Comparison of ENCODE assay signal across 9 cellular contexts in genomic region chr7:103065666-103066065, GRCh38. TPM values are rescaled to one million over a fixed set of nuclear protein-coding genes. Genes with fewer than 3 reads are reported as not detected.
DNase-seq lines count a peak whose midpoint lies in the region; ATAC-seq, FAIRE-seq and TF ChIP-seq lines count a peak whose summit lies in the region.
"Had no signal": no experiment of that assay in that cellular context is flagged by ENCODE, and none has a peak within 500 bp of the region (broad histone marks: within the 10 kb centered on the region; RNA-seq: fewer than 3 reads in every experiment).

No MANE protein-coding gene starts in this region.

- POLR2A ChIA-PET in GM12878 (lab: Charles Lee): no interaction called here

- ATAC-seq in GM12878: peak; percentile 96
- ATAC-seq in omental fat pad (ENCODE audit: low FRiP score): no peak

- in situ Hi-C loops in GM12878 (cut with MboI): no loop called here

- no peaks in the 10 kb centered on the region for H4K20me1 ChIP-seq in GM12878 (ENCODE audit: control insufficient read depth, insufficient read depth)
- H4K20me1 ChIP-seq: BLaER1 treated with 17β-estradiol and CSF1 and Interleukin-3, amounts not matched to agents 10 nM and 100 nM had no signal

- TF ChIP-seq CTCF in GM12878 (IDR thresholded peaks at IDR 0.05 in 2 of 3, conservative IDR thresholded peaks at IDR 0.05 in 1 of 3; ENCODE audit: control insufficient read depth in 2 of 3, extremely low read depth in 1 of 3, insufficient read depth in 1 of 3, low read depth in 3 of 3, low read length in 3 of 3) (peak; percentile 58 to 72 (median 60)), omental fat pad (IDR thresholded peaks at IDR 0.05) (no peak)

- H3K36me3 ChIP-seq in GM12878 (ENCODE audit: control insufficient read depth in 2 of 2, insufficient read depth in 2 of 2, low read length in 1 of 2): no peaks in the 10 kb centered on the region
- H3K36me3 ChIP-seq: BLaER1 treated with 17β-estradiol and CSF1 and Interleukin-3, amounts not matched to agents 10 nM and 100 nM had no signal

- SMC1A ChIA-PET in GM12878 (lab: Charles Lee; ENCODE audit: uncharacterized antibody, unreplicated experiment): interaction anchor here (1.6 kb wide), 2 partner anchors 13 to 308 kb away, joined by 5 to 7 read pairs; no protein-coding TSS in a partner anchor

- RAD21 ChIA-PET in GM12878 (lab: Charles Lee; ENCODE audit: unreplicated experiment): interaction anchor here (0.8 to 1.0 kb wide), 2 partner anchors 9 to 191 kb away, joined by 3 read pairs; partner anchors contain the start of genes ARMC10 and FBXL13

- no peaks in the 10 kb centered on the region for H3K9me3 ChIP-seq in GM12878 (replicated peaks; ENCODE audit: control insufficient read depth, insufficient read depth, low read length)

- H2AFZ ChIP-seq in GM12878 (ENCODE audit: control insufficient read depth, low read depth, low read length): no peak overlapping the region

- TF ChIP-seq RAD21 in GM12878 (IDR thresholded peaks at IDR 0.05; ENCODE audit: insufficient read depth, low read depth, low read length): peak; percentile 48

- no peaks in the 10 kb centered on the region for H3K27me3 ChIP-seq in GM12878 (replicated peaks in 1 of 2; ENCODE audit: control insufficient read depth in 2 of 2, insufficient read depth in 2 of 2, low read length in 1 of 2)
- H3K27me3 ChIP-seq: BLaER1 treated with 17β-estradiol and CSF1 and Interleukin-3, amounts not matched to agents 10 nM and 100 nM had no signal

- no TSS peak for BruUV-seq in GM12878 (replicated peaks; lab: Mats Ljungman, UMichigan)

- H3K4me3 ChIP-seq in GM12878: no peak overlapping the region
- H3K4me3 ChIP-seq: BLaER1 treated with 17β-estradiol and CSF1 and Interleukin-3, amounts not matched to agents 10 nM and 100 nM had no signal

- intact Hi-C loops in GM12878 (cut with micrococcal nuclease; ENCODE audit: unreplicated experiment): loop anchor here (5.0 kb wide), 1 partner anchor 318 kb away; the partner anchor contains the start of gene FAM185A

- no peak overlapping the region for H3K9ac ChIP-seq in GM12878 (ENCODE audit: control insufficient read depth, insufficient read depth, low read length)
- H3K9ac ChIP-seq: BLaER1 treated with 17β-estradiol and CSF1 and Interleukin-3, amounts not matched to agents 10 nM and 100 nM had no signal

- FAIRE-seq in GM12878 (lab: Jason Lieb, UNC): no peak

- WGBS in GM12878 (ENCODE audit: insufficient coverage, insufficient replicate concordance, low lambda C conversion rate, missing lambda C conversion rate): 0% methylated on average over 1 of the region's 1 CpG

- no peak for TF ChIP-seq POLR2A in GM12878 (IDR thresholded peaks at IDR 0.05; ENCODE audit: low read depth, low read length)

- peak; percentile 32 for DNase-seq in NCI-H146 (lab: John Stamatoyannopoulos, UW)
- no peak for DNase-seq in NCI-H146 treated with DMSO at 0.1 percent for 48 hours (lab: John Stamatoyannopoulos, UW; ENCODE audit: unreplicated experiment)
- peak; percentile 29 for DNase-seq in HK-2 (ENCODE audit: unreplicated experiment)
- DNase-seq in T follicular helper cell (ENCODE audit: low read depth): peak; percentile 23
- DNase-seq in GM12878 (ENCODE audit: low read depth, low spot score): no peak
- peak; percentile 60 to 63 for DNase-seq in lung microvascular endothelial cell (ENCODE audit: low read depth in 2 of 2)
- no peak for DNase-seq in omental fat pad (ENCODE audit: low spot score)
- DNase-seq in T1000 (lab: John Stamatoyannopoulos, UW): no peak

- CTCF ChIA-PET in GM12878 (lab: Yijun Ruan, JAX): interaction anchor here (1.0 to 2.1 kb wide), 5 partner anchors 10 to 340 kb away, joined by 3 to 10 read pairs (median 8); partner anchors contain the start of genes ARMC10, FAM185A and FBXL13

- no peaks in the 10 kb centered on the region for H3K4me1 ChIP-seq in GM12878 (ENCODE audit: control insufficient read depth, insufficient read depth, low read length)

- no peaks in the 10 kb centered on the region for H3K79me2 ChIP-seq in GM12878 (ENCODE audit: control insufficient read depth, insufficient read depth, low read length)

- no peak for TF ChIP-seq EP300 in GM12878 (IDR thresholded peaks at IDR 0.05; ENCODE audit: borderline replicate concordance in 1 of 2, control insufficient read depth in 1 of 2, low read depth in 2 of 2, low read length in 2 of 2)

- H3K4me2 ChIP-seq in GM12878 (ENCODE audit: control insufficient read depth, insufficient read depth): no peak overlapping the region
- H3K4me2 ChIP-seq: BLaER1 treated with 17β-estradiol and CSF1 and Interleukin-3, amounts not matched to agents 10 nM and 100 nM had no signal

- no peak overlapping the region for H3K27ac ChIP-seq in GM12878 (ENCODE audit: control insufficient read depth, insufficient read depth)
- H3K27ac ChIP-seq: BLaER1 treated with 17β-estradiol and CSF1 and Interleukin-3, amounts not matched to agents 10 nM and 100 nM had no signal

TF ChIP-seq in GM12878, 131 proteins besides CTCF, POLR2A, EP300 and RAD21:
- TF ChIP-seq NR2C2 (IDR thresholded peaks at IDR 0.05; ENCODE audit: borderline replicate concordance, control insufficient read depth, insufficient read length, low read depth) (no peak), YY1 (IDR thresholded peaks at IDR 0.05; ENCODE audit: low read depth, low read length) (0 out of 2 replicates have a peak, but pooled peaks have one; percentile 36), SMC3 (IDR thresholded peaks at IDR 0.05; ENCODE audit: borderline replicate concordance, low read length) (peak; percentile 54; the same call in 1 of the 2 replicates)
- TF ChIP-seq, protein P1, sequence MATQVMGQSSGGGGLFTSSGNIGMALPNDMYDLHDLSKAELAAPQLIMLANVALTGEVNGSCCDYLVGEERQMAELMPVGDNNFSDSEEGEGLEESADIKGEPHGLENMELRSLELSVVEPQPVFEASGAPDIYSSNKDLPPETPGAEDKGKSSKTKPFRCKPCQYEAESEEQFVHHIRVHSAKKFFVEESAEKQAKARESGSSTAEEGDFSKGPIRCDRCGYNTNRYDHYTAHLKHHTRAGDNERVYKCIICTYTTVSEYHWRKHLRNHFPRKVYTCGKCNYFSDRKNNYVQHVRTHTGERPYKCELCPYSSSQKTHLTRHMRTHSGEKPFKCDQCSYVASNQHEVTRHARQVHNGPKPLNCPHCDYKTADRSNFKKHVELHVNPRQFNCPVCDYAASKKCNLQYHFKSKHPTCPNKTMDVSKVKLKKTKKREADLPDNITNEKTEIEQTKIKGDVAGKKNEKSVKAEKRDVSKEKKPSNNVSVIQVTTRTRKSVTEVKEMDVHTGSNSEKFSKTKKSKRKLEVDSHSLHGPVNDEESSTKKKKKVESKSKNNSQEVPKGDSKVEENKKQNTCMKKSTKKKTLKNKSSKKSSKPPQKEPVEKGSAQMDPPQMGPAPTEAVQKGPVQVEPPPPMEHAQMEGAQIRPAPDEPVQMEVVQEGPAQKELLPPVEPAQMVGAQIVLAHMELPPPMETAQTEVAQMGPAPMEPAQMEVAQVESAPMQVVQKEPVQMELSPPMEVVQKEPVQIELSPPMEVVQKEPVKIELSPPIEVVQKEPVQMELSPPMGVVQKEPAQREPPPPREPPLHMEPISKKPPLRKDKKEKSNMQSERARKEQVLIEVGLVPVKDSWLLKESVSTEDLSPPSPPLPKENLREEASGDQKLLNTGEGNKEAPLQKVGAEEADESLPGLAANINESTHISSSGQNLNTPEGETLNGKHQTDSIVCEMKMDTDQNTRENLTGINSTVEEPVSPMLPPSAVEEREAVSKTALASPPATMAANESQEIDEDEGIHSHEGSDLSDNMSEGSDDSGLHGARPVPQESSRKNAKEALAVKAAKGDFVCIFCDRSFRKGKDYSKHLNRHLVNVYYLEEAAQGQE (IDR thresholded peaks at IDR 0.05; ENCODE audit: low read depth, low read length): no peak

RNA-seq across cellular contexts. Expression of gene FBXL13, which starts 8.9 kb away (rescaled TPM):
- 4.8 and 4.9 TPM in 2 replicates for total RNA-seq in GM12878 (2013; cell fraction: nucleolus; rRNA removed)
- total RNA-seq in GM12878 (2014; rRNA removed) (0.05 and 0.11 TPM in 2 replicates), GM12878 (2014; rRNA removed; fragmentation: Illumina TruSeq; extraction: Trizol) (0.37 and 0.40 TPM in 2 replicates), GM12878 (2021) (0.16 and 0.95 TPM in 2 replicates), lung microvascular endothelial cell (0.20 and 0.44 TPM in 2 replicates), omental fat pad (1 to 10 TPM; 2.1 to 4.9 (median 3.4) TPM)
- polyA plus RNA-seq in GM12878 (2011; ENCODE audit: low read depth): 0.12 TPM
- polyA plus RNA-seq in GM12878 (2011; rRNA removed) (0.64 and 1.8 TPM in 2 replicates), GM12878 (2014; fragmentation: Illumina TruSeq; extraction: Trizol) (0.16 and 0.63 TPM in 2 replicates), GM12878 (2014; fragmentation: Nextera tagmentation; extraction: Ambion mirVana) (under 1 TPM; 0.08 to 0.16 TPM), GM12878 (2014; rRNA removed) (0.22 TPM in 1 of 2 replicates, not detected in the other), GM12878 (2016; fragmentation: Nextera tagmentation; extraction: Ambion mirVana) (under 1 TPM in 1 of 2 experiments, not detected in 1; 0.40 TPM)
- 0.30 and 0.48 TPM in 2 replicates for polyA plus RNA-seq in GM12878 (2011; cell fraction: cytosol; rRNA removed)
- 0.60 and 0.66 TPM in 2 replicates for polyA plus RNA-seq in GM12878 (2011; cell fraction: nucleus; rRNA removed)
- polyA plus RNA-seq in GM12878 (2012): 0.24 and 0.32 TPM in 2 replicates
- polyA minus RNA-seq in GM12878 (2011; rRNA and poly(A)+ RNA removed): 0.66 and 0.98 TPM in 2 replicates
- not detected in 2 replicates for polyA minus RNA-seq in GM12878 (2011; cell fraction: cytosol; rRNA and poly(A)+ RNA removed)
- polyA minus RNA-seq in GM12878 (2011; cell fraction: nucleus; rRNA and poly(A)+ RNA removed): 1.2 and 1.6 TPM in 2 replicates

RNA-seq across cellular contexts. Expression of gene ARMC10, which starts 9.3 kb away (rescaled TPM):
- 30.1 and 31.0 TPM in 2 replicates for total RNA-seq in GM12878 (2013; cell fraction: nucleolus; rRNA removed)
- 24.5 and 29.4 TPM in 2 replicates for total RNA-seq in GM12878 (2014; rRNA removed)
- 26.7 and 27.8 TPM in 2 replicates for total RNA-seq in GM12878 (2014; rRNA removed; fragmentation: Illumina TruSeq; extraction: Trizol)
- 21.3 and 21.4 TPM in 2 replicates for total RNA-seq in GM12878 (2021)
- polyA plus RNA-seq in GM12878 (2011; ENCODE audit: low read depth): 10.6 TPM
- 38.2 and 57.7 TPM in 2 replicates for polyA plus RNA-seq in GM12878 (2011; rRNA removed)
- 16.2 and 18.9 TPM in 2 replicates for polyA plus RNA-seq in GM12878 (2011; cell fraction: cytosol; rRNA removed)
- polyA plus RNA-seq in GM12878 (2011; cell fraction: nucleus; rRNA removed): 9.7 and 12.9 TPM in 2 replicates
- polyA plus RNA-seq in GM12878 (2012): 17.6 and 25.0 TPM in 2 replicates
- 25.7 and 37.4 TPM in 2 replicates for polyA plus RNA-seq in GM12878 (2014; fragmentation: Illumina TruSeq; extraction: Trizol)
- 10 to 100 TPM in 1 of 2 experiments, 1 to 10 TPM in 1; 7.0 to 13.4 TPM for polyA plus RNA-seq in GM12878 (2014; fragmentation: Nextera tagmentation; extraction: Ambion mirVana)
- 21.9 and 22.4 TPM in 2 replicates for polyA plus RNA-seq in GM12878 (2014; rRNA removed)
- 10 to 100 TPM; 10.6 to 36.8 TPM for polyA plus RNA-seq in GM12878 (2016; fragmentation: Nextera tagmentation; extraction: Ambion mirVana)
- 21.4 and 36.2 TPM in 2 replicates for polyA minus RNA-seq in GM12878 (2011; rRNA and poly(A)+ RNA removed)
- polyA minus RNA-seq in GM12878 (2011; cell fraction: cytosol; rRNA and poly(A)+ RNA removed): 11.5 and 16.3 TPM in 2 replicates
- 7.0 and 10.2 TPM in 2 replicates for polyA minus RNA-seq in GM12878 (2011; cell fraction: nucleus; rRNA and poly(A)+ RNA removed)
- total RNA-seq in lung microvascular endothelial cell: 25.9 and 31.2 TPM in 2 replicates
- 10 to 100 TPM; 28.7 to 44.0 (median 33.9) TPM for total RNA-seq in omental fat pad

Comparison
In these comparisons a context has a peak if more than half of its experiments do, and no peak if none do; other contexts are left out.
1. DNase-seq: peak in NCI-H146 (single experiment), HK-2 (single experiment), T follicular helper cell (single experiment) and lung microvascular endothelial cell (2 of 2); none in NCI-H146 treated with DMSO at 0.1 percent for 48 hours (single experiment), GM12878 (single experiment), omental fat pad (single experiment) and T1000 (single experiment).
2. CTCF ChIP-seq: peak in GM12878 (3 of 3); none in omental fat pad (0 of 3).